ENCODE assay signal across 22 cellular contexts in genomic region chr1:67863637-67864036, GRCh38. TPM values are rescaled to one million over a fixed set of nuclear protein-coding genes. Genes with fewer than 3 reads are reported as not detected.
"Had no signal": no experiment of that assay in that cellular context is flagged by ENCODE, and none has a peak within 500 bp of the region (broad histone marks: within the 10 kb centered on the region; RNA-seq: fewer than 3 reads in every experiment).

No MANE protein-coding gene starts in this region.

- H3K9me3 ChIP-seq: gastrocnemius medialis, right atrium auricular region, sigmoid colon, testis, tibial nerve had no signal

- H3K36me3 Mint-ChIP-seq: naive thymus-derived CD4-positive, alpha-beta T cell; stimulated activated naive B cell treated with anti-CD40 and anti-IgM and Interleukin-4, amounts not matched to agents 10 μg/mL and 1 μg/mL and 100 μg/mL, for 72 hours had no signal

- H3K27ac Mint-ChIP-seq: naive thymus-derived CD4-positive, alpha-beta T cell; stimulated activated naive B cell treated with anti-CD40 and anti-IgM and Interleukin-4, amounts not matched to agents 10 μg/mL and 1 μg/mL and 100 μg/mL, for 72 hours; stimulated activated naive CD8-positive, alpha-beta T cell treated with anti-CD3 and anti-CD28 coated beads, Interleukin-15, amount 100 ng/mL, for 72 hours had no signal

- ATAC-seq: esophagus mucosa; gastrocnemius medialis; left lobe of liver; naive thymus-derived CD4-positive, alpha-beta T cell; stimulated activated naive B cell treated with anti-CD40 and anti-IgM and Interleukin-4, amounts not matched to agents 10 μg/mL and 1 μg/mL and 100 μg/mL, for 72 hours; stimulated activated naive CD8-positive, alpha-beta T cell treated with anti-CD3 and anti-CD28 coated beads, Interleukin-15, amount 100 ng/mL, for 72 hours had no signal

- FAIRE-seq: endometrium, islet of Langerhans had no signal

- H3K27me3 ChIP-seq: gastrocnemius medialis, heart right ventricle, right atrium auricular region, sigmoid colon, testis, tibial nerve had no signal

- DNase-seq: effector memory CD4-positive, alpha-beta T cell; gastrocnemius medialis; heart right ventricle; hypothalamus; kidney glomerular epithelial cell; mammary epithelial cell; naive thymus-derived CD4-positive, alpha-beta T cell; posterior cingulate gyrus; sigmoid colon; stimulated activated CD4-positive, alpha-beta T cell treated with anti-CD3 and anti-CD28 coated beads, Interleukin-2, amount 100 ng/mL, for 24 hours; stimulated activated CD4-positive, alpha-beta T cell treated with anti-CD3 and anti-CD28 coated beads, Interleukin-4, amount 100 ng/mL, for 4 hours; stimulated activated naive B cell treated with anti-CD40 and anti-IgM and Interleukin-4, amounts not matched to agents 10 μg/mL and 1 μg/mL and 100 μg/mL, for 72 hours; stimulated activated naive CD8-positive, alpha-beta T cell treated with anti-CD3 and anti-CD28 coated beads, Interleukin-15, amount 100 ng/mL, for 72 hours; testis had no signal

- H3K4me1 ChIP-seq: gastrocnemius medialis, sigmoid colon, testis, tibial nerve had no signal

- H3K9me3 Mint-ChIP-seq: stimulated activated naive B cell treated with anti-CD40 and anti-IgM and Interleukin-4, amounts not matched to agents 10 μg/mL and 1 μg/mL and 100 μg/mL, for 72 hours; stimulated activated naive CD8-positive, alpha-beta T cell treated with anti-CD3 and anti-CD28 coated beads, Interleukin-15, amount 100 ng/mL, for 72 hours had no signal

- H3K4me3 Mint-ChIP-seq: naive thymus-derived CD4-positive, alpha-beta T cell; neural crest cell; stimulated activated naive B cell treated with anti-CD40 and anti-IgM and Interleukin-4, amounts not matched to agents 10 μg/mL and 1 μg/mL and 100 μg/mL, for 72 hours; stimulated activated naive CD8-positive, alpha-beta T cell treated with anti-CD3 and anti-CD28 coated beads, Interleukin-15, amount 100 ng/mL, for 72 hours had no signal

- H3K27ac ChIP-seq: gastrocnemius medialis, heart right ventricle, right atrium auricular region, sigmoid colon, skin epidermis, testis, tibial nerve had no signal

- H3K36me3 ChIP-seq: gastrocnemius medialis, heart right ventricle, right atrium auricular region, sigmoid colon, tibial nerve had no signal

- H3K4me1 Mint-ChIP-seq: naive thymus-derived CD4-positive, alpha-beta T cell; stimulated activated naive B cell treated with anti-CD40 and anti-IgM and Interleukin-4, amounts not matched to agents 10 μg/mL and 1 μg/mL and 100 μg/mL, for 72 hours; stimulated activated naive CD8-positive, alpha-beta T cell treated with anti-CD3 and anti-CD28 coated beads, Interleukin-15, amount 100 ng/mL, for 72 hours had no signal

- H3K4me3 ChIP-seq: gastrocnemius medialis, heart right ventricle, right atrium auricular region, sigmoid colon, skin epidermis, testis, tibial nerve had no signal

RNA-seq across cellular contexts. Expression of gene GNG12, which starts 30.4 kb away (rescaled TPM):
- total RNA-seq: naive thymus-derived CD4-positive, alpha-beta T cell had no signal
- polyA plus RNA-seq: naive thymus-derived CD4-positive, alpha-beta T cell had no signal
